Comparison of ENCODE assay signal across 21 cellular contexts in genomic region chr3:174413057-174413912, GRCh38.
"Had no signal": no experiment of that assay in that cellular context is flagged by ENCODE, and none has a peak within 500 bp of the region (broad histone marks: within the 10 kb centered on the region; RNA-seq: fewer than 3 reads in every experiment).

No MANE protein-coding gene starts in this region.

- H3K4me1 Mint-ChIP-seq: activated B cell treated with CpG ODN at 0.5 μM for 24 hours; activated CD4-positive, alpha-beta memory T cell treated with anti-CD3 and anti-CD28 coated beads, Interleukin-2, amount 10 ng/mL, durations not matched to agents 7 days and 5 days had no signal

- H3K36me3 ChIP-seq: gastrocnemius medialis, heart left ventricle, vagina had no signal

- H3K9me3 Mint-ChIP-seq: activated B cell treated with CpG ODN at 0.5 μM for 24 hours; activated CD4-positive, alpha-beta memory T cell treated with anti-CD3 and anti-CD28 coated beads, Interleukin-2, amount 10 ng/mL, durations not matched to agents 7 days and 5 days; brain; mesothelial cell of epicardium; stimulated activated naive CD8-positive, alpha-beta T cell treated with anti-CD3 and anti-CD28 coated beads, Interleukin-15, Interleukin-2, amounts not matched to agents 100 ng/mL and 50 ng/mL, for 24 hours; T-helper 2 cell treated with Interferon-gamma antibody and Interleukin-4, amounts not matched to agents 5 μg/mL and 100 μg/mL, for 36 hours had no signal

- H3K27me3 Mint-ChIP-seq: activated B cell treated with CpG ODN at 0.5 μM for 24 hours; activated CD4-positive, alpha-beta memory T cell treated with anti-CD3 and anti-CD28 coated beads, Interleukin-2, amount 10 ng/mL, durations not matched to agents 7 days and 5 days; stimulated activated naive CD8-positive, alpha-beta T cell treated with anti-CD3 and anti-CD28 coated beads, Interleukin-15, Interleukin-2, amounts not matched to agents 100 ng/mL and 50 ng/mL, for 24 hours had no signal

- H3K27ac Mint-ChIP-seq: activated B cell treated with CpG ODN at 0.5 μM for 24 hours; activated CD4-positive, alpha-beta memory T cell treated with anti-CD3 and anti-CD28 coated beads, Interleukin-2, amount 10 ng/mL, durations not matched to agents 7 days and 5 days; activated naive CD4-positive, alpha-beta T cell treated with anti-CD3 and anti-CD28 coated beads for 36 hours; mesothelial cell of epicardium; stimulated activated naive CD8-positive, alpha-beta T cell treated with anti-CD3 and anti-CD28 coated beads, Interleukin-15, Interleukin-2, amounts not matched to agents 100 ng/mL and 50 ng/mL, for 24 hours; T-helper 2 cell treated with Interferon-gamma antibody and Interleukin-4, amounts not matched to agents 5 μg/mL and 100 μg/mL, for 36 hours had no signal

- H3K27me3 ChIP-seq: dorsolateral prefrontal cortex, gastrocnemius medialis, heart left ventricle, vagina had no signal

- H3K4me1 ChIP-seq: heart left ventricle, psoas muscle, vagina had no signal

- ATAC-seq: activated T-cell treated with anti-CD3 and anti-CD28 coated beads, Interleukin-2, amount 50 U/mL, for 4 hours; gastrocnemius medialis; heart left ventricle; left lobe of liver; psoas muscle; right cardiac atrium had no signal

- H3K4me3 Mint-ChIP-seq: activated B cell treated with CpG ODN at 0.5 μM for 24 hours; activated CD4-positive, alpha-beta memory T cell treated with anti-CD3 and anti-CD28 coated beads, Interleukin-2, amount 10 ng/mL, durations not matched to agents 7 days and 5 days; activated naive CD4-positive, alpha-beta T cell treated with anti-CD3 and anti-CD28 coated beads for 36 hours; activated T-cell treated with anti-CD3 and anti-CD28 coated beads, Interleukin-2, amount 50 U/mL, for 4 hours; brain; mesothelial cell of epicardium; stimulated activated naive CD8-positive, alpha-beta T cell treated with anti-CD3 and anti-CD28 coated beads, Interleukin-15, Interleukin-2, amounts not matched to agents 100 ng/mL and 50 ng/mL, for 24 hours; T-helper 2 cell treated with Interferon-gamma antibody and Interleukin-4, amounts not matched to agents 5 μg/mL and 100 μg/mL, for 36 hours had no signal

- DNase-seq: activated B cell treated with CpG ODN at 0.5 μM for 24 hours; activated CD4-positive, alpha-beta memory T cell treated with anti-CD3 and anti-CD28 coated beads, Interleukin-2, amount 10 ng/mL, durations not matched to agents 7 days and 5 days; activated CD4-positive, alpha-beta T cell treated with anti-CD3 and anti-CD28 coated beads for 48 hours; activated naive CD4-positive, alpha-beta T cell treated with anti-CD3 and anti-CD28 coated beads for 36 hours; activated T-cell treated with anti-CD3 and anti-CD28 coated beads, Interleukin-2, amount 50 U/mL, for 4 hours; anterior cingulate cortex; central memory CD4-positive, alpha-beta T cell; dorsolateral prefrontal cortex; gastrocnemius medialis; heart left ventricle; kidney; psoas muscle; right cardiac atrium; trophoblast cell had no signal

- H3K36me3 Mint-ChIP-seq: brain, mesothelial cell of epicardium had no signal

- H3K4me3 ChIP-seq: dorsolateral prefrontal cortex, gastrocnemius medialis, heart left ventricle, lung, psoas muscle, vagina had no signal

- H3K27ac ChIP-seq: dorsolateral prefrontal cortex, gastrocnemius medialis, heart left ventricle, psoas muscle, vagina had no signal

- H3K9me3 ChIP-seq: gastrocnemius medialis, heart left ventricle, psoas muscle, vagina had no signal
